ENCODE assay signal across 8 cellular contexts in genomic region chr1:778451-779278, GRCh38.
DNase-seq lines count a peak whose midpoint lies in the region; ATAC-seq and TF ChIP-seq lines count a peak whose summit lies in the region.
"Not testable (repeated sequence)": the region's sequence is repeated elsewhere in the genome, so short reads cannot be mapped to it uniquely, and the experiment has no call there.

No MANE protein-coding gene starts in this region.

- peak overlapping the region; percentile 71 for H3K4me3 ChIP-seq in PC-3 (ENCODE audit: low read length)

- peak overlapping the region; percentile 73 for H3K4me2 ChIP-seq in PC-3 (ENCODE audit: low read length)

- POLR2A ChIA-PET in PC-3 (lab: Charles Lee; ENCODE audit: unreplicated experiment), result not testable (repeated sequence)

- H3K4me1 ChIP-seq in PC-3 (ENCODE audit: insufficient read depth, low read length), result not testable (repeated sequence)

- BruUV-seq in PC-3 (replicated peaks; lab: Mats Ljungman, UMichigan), result not testable (repeated sequence)

- not testable (repeated sequence) for H3K27me3 ChIP-seq in PC-3 (ENCODE audit: low read length)

- intact Hi-C loops in PC-3 (cut with micrococcal nuclease), result not testable (repeated sequence)

- not testable (repeated sequence) for H3K79me2 ChIP-seq in PC-3 (ENCODE audit: low read length)

- not testable (repeated sequence) for H3F3A ChIP-seq in PC-3 (ENCODE audit: low read length, unreplicated experiment)

- DNase-seq in AG08395 (ENCODE audit: low spot score) (peak; percentile 99), PC-3 (peak; percentile 98), activated T-helper 1 cell treated with Interleukin-2 at 50 U/mL for 16 hours (ENCODE audit: low read depth) (peak; percentile 98), epithelial cell of prostate (ENCODE audit: low read depth, low spot score) (peak; percentile 95), medulla oblongata (ENCODE audit: extremely low spot score) (peak; percentile 100)
- DNase-seq in stimulated activated CD4-positive, alpha-beta T cell treated with anti-CD3 and anti-CD28 coated beads, Interleukin-1b, Interleukin-23, amount 100 ng/mL, for 48 hours, result peak; percentile 99

- not testable (repeated sequence) for H4K20me1 ChIP-seq in PC-3 (ENCODE audit: low read length)

- H3K9me3 ChIP-seq in PC-3 (ENCODE audit: low read length), result not testable (repeated sequence)

- H3K36me3 ChIP-seq in PC-3 (ENCODE audit: low read depth, low read length), result not testable (repeated sequence)

- H3K9ac ChIP-seq in PC-3 (ENCODE audit: low read length), result peak overlapping the region; percentile 84

- CTCF ChIA-PET in PC-3 (lab: Charles Lee), result not testable (repeated sequence)

- TF ChIP-seq CTCF in PC-3 (conservative IDR thresholded peaks at IDR 0.05; ENCODE audit: low read depth, low read length), result not testable (repeated sequence)

- ATAC-seq in GM18873 (IDR thresholded peaks at IDR 0.05; ENCODE audit: low FRiP score, unreplicated experiment), result peak; percentile 99
- ATAC-seq in HG02970 (IDR thresholded peaks at IDR 0.05; ENCODE audit: low FRiP score, unreplicated experiment), result peak; percentile 100
- ATAC-seq in PC-3, result peak; percentile 98

- H3K9me2 ChIP-seq in PC-3 (replicated peaks; ENCODE audit: low read length), result not testable (repeated sequence)

- peak overlapping the region; percentile 50; the same call in 1 of the 2 replicates for H2AFZ ChIP-seq in PC-3 (ENCODE audit: low read length)

- H3K27ac ChIP-seq in PC-3 (ENCODE audit: low read length), result peak overlapping the region; percentile 49
- H3K27ac ChIP-seq in epithelial cell of prostate, result peak overlapping the region; percentile 60

Comparison
In these comparisons a context has a peak if more than half of its experiments do, and no peak if none do; other contexts are left out.
1. Peak in every context shown above with its lines: DNase-seq, ATAC-seq, H3K4me3 ChIP-seq and H3K27ac ChIP-seq.